Comparison of ENCODE assay signal across 15 cellular contexts in genomic region chr16:50360779-50361178, GRCh38. TPM values are rescaled to one million over a fixed set of nuclear protein-coding genes. Genes with fewer than 3 reads are reported as not detected.
DNase-seq lines count a peak whose midpoint lies in the region; ATAC-seq, FAIRE-seq and TF ChIP-seq lines count a peak whose summit lies in the region.
"Had no signal": no experiment of that assay in that cellular context is flagged by ENCODE, and none has a peak within 500 bp of the region (broad histone marks: within the 10 kb centered on the region; RNA-seq: fewer than 3 reads in every experiment).

No MANE protein-coding gene starts in this region.

- no peaks in the 10 kb centered on the region for H3K27me3 Mint-ChIP-seq in CD8-positive, alpha-beta memory T cell
- H3K27me3 Mint-ChIP-seq: stimulated activated naive CD8-positive, alpha-beta T cell treated with anti-CD3 and anti-CD28 coated beads, Interleukin-15, Interleukin-2, amounts not matched to agents 100 ng/mL and 50 ng/mL, for 24 hours had no signal

- H3K36me3 Mint-ChIP-seq in CD8-positive, alpha-beta memory T cell, result peaks cover 3 to 79% (median 25%) of the 10 kb centered on the region in 3 donors

- H3F3A ChIP-seq in Loucy (ENCODE audit: low read depth), result peaks cover 3% of the 10 kb centered on the region; the same call in 1 of the 2 replicates

- H3K27ac ChIP-seq in CD8-positive, alpha-beta memory T cell (ENCODE audit: low read depth, low read length), result no peak overlapping the region
- peak overlapping the region in 2 of 4 donors; percentile 34 to 61 for H3K27ac ChIP-seq in pancreas

- peaks cover 51 to 75% (median 73%) of the 10 kb centered on the region in 3 donors for H3K4me1 Mint-ChIP-seq in CD8-positive, alpha-beta memory T cell

- H3K9ac ChIP-seq in Loucy (ENCODE audit: low read depth, low read length, poor library complexity, severe bottlenecking) (no peak overlapping the region), endocrine pancreas (ENCODE audit: control insufficient read depth, insufficient read depth, low read length) (no peak overlapping the region)

- H3K36me3 ChIP-seq in CD8-positive, alpha-beta memory T cell (ENCODE audit: insufficient read depth, low read length), result peaks cover 23% of the 10 kb centered on the region
- peaks cover 69% of the 10 kb centered on the region for H3K36me3 ChIP-seq in Loucy (ENCODE audit: insufficient read depth, low read length)
- H3K36me3 ChIP-seq in endocrine pancreas (ENCODE audit: control insufficient read depth, insufficient read depth, low read length), result no peaks in the 10 kb centered on the region
- H3K36me3 ChIP-seq in pancreas, result no peaks in the 10 kb centered on the region

- H3K4me3 Mint-ChIP-seq in CD8-positive, alpha-beta memory T cell, result no peak overlapping the region
- H3K4me3 Mint-ChIP-seq: stimulated activated naive CD8-positive, alpha-beta T cell treated with anti-CD3 and anti-CD28 coated beads, Interleukin-15, Interleukin-2, amounts not matched to agents 100 ng/mL and 50 ng/mL, for 24 hours had no signal

- peaks cover 70% of the 10 kb centered on the region for H4K20me1 ChIP-seq in Loucy (ENCODE audit: insufficient read depth, low read length, poor library complexity, severe bottlenecking)

- POLR2A ChIA-PET in CD8-positive, alpha-beta memory T cell (lab: Charles Lee), result no interaction called here

- TF ChIP-seq CTCF in Loucy (conservative IDR thresholded peaks at IDR 0.05; ENCODE audit: low read length) (no peak), pancreas (IDR thresholded peaks at IDR 0.05) (no peak), foreskin fibroblast (IDR thresholded peaks at IDR 0.05; ENCODE audit: low read depth, low read length) (no peak)

- DNase-seq in CD8-positive, alpha-beta memory T cell, result no peak
- DNase-seq in pancreas (peak in 2 of 6 donors; percentile 30 to 31), SK-N-DZ (ENCODE audit: low spot score) (no peak), foreskin fibroblast (no peak), GM03348 (ENCODE audit: low spot score) (no peak)
- DNase-seq: Calu3; KG1; left colon; occipital lobe; RPMI8226; stimulated activated CD4-positive, alpha-beta T cell treated with anti-CD3 and anti-CD28 coated beads, Interleukin-2, amount 100 ng/mL, for 48 hours had no signal

- no peak for FAIRE-seq in pancreas (lab: Jason Lieb, UNC)

- peak overlapping the region; percentile 64 for H3K4me2 ChIP-seq in Loucy (ENCODE audit: low read depth, low read length, poor library complexity, severe bottlenecking)

- H3K9me2 ChIP-seq in Loucy (replicated peaks; ENCODE audit: low read depth, low read length), result no peaks in the 10 kb centered on the region

- H3K79me2 ChIP-seq in Loucy (ENCODE audit: insufficient read depth, low read length), result peaks cover 95% of the 10 kb centered on the region

- no peak overlapping the region for H2AFZ ChIP-seq in Loucy (ENCODE audit: low read length)

- CTCF ChIA-PET in CD8-positive, alpha-beta memory T cell (lab: Charles Lee), result interaction anchor here (0.9 to 3.2 kb wide), 10 partner anchors 11 to 446 kb away, joined by 3 to 12 read pairs (median 4); partner anchors contain the start of gene CNEP1R1

- H3K27me3 ChIP-seq in CD8-positive, alpha-beta memory T cell (ENCODE audit: insufficient read depth, low read length, poor library complexity, severe bottlenecking), result no peaks in the 10 kb centered on the region
- H3K27me3 ChIP-seq in Loucy (ENCODE audit: insufficient read depth, low read length, poor library complexity, severe bottlenecking) (no peaks in the 10 kb centered on the region), endocrine pancreas (ENCODE audit: control insufficient read depth, insufficient read depth, low read length) (no peaks in the 10 kb centered on the region), pancreas (no peaks in the 10 kb centered on the region)

- no peak overlapping the region for H3K4me3 ChIP-seq in CD8-positive, alpha-beta memory T cell (ENCODE audit: low read length)
- H3K4me3 ChIP-seq in Loucy (ENCODE audit: low read length, poor library complexity, severe bottlenecking), result no peak overlapping the region
- peak overlapping the region; percentile 37 for H3K4me3 ChIP-seq in endocrine pancreas (ENCODE audit: control insufficient read depth, insufficient read depth, low read length)
- no peak overlapping the region for H3K4me3 ChIP-seq in pancreas
- no peak overlapping the region for H3K4me3 ChIP-seq in foreskin fibroblast (ENCODE audit: low read depth in 1 of 2, low read length in 2 of 2)

- no peaks in the 10 kb centered on the region for H3K9me3 Mint-ChIP-seq in CD8-positive, alpha-beta memory T cell
- H3K9me3 Mint-ChIP-seq: stimulated activated naive CD8-positive, alpha-beta T cell treated with anti-CD3 and anti-CD28 coated beads, Interleukin-15, Interleukin-2, amounts not matched to agents 100 ng/mL and 50 ng/mL, for 24 hours had no signal

- H3K4me1 ChIP-seq in CD8-positive, alpha-beta memory T cell (ENCODE audit: insufficient read depth, low read length), result peaks cover 42% of the 10 kb centered on the region
- H3K4me1 ChIP-seq in Loucy (ENCODE audit: insufficient read depth, low read length, poor library complexity, severe bottlenecking) (peaks cover 48% of the 10 kb centered on the region), endocrine pancreas (ENCODE audit: control insufficient read depth, insufficient read depth, low read length) (peaks cover 41% of the 10 kb centered on the region), pancreas (peaks cover 9 to 21% (median 20%) of the 10 kb centered on the region in 3 donors)

- ATAC-seq in pancreas, result peak; percentile 81 to 90 (median 86)
- ATAC-seq in HG02885 (IDR thresholded peaks at IDR 0.05; ENCODE audit: poor library complexity, unreplicated experiment), result no peak
- ATAC-seq: left colon had no signal

- no peaks in the 10 kb centered on the region for H3K9me3 ChIP-seq in CD8-positive, alpha-beta memory T cell (ENCODE audit: low read length)
- H3K9me3 ChIP-seq in Loucy (ENCODE audit: insufficient read depth, low read depth, low read length), result no peaks in the 10 kb centered on the region
- no peaks in the 10 kb centered on the region for H3K9me3 ChIP-seq in endocrine pancreas (ENCODE audit: control insufficient read depth, low read length)
- no peaks in the 10 kb centered on the region for H3K9me3 ChIP-seq in pancreas

- H3K27ac Mint-ChIP-seq in CD8-positive, alpha-beta memory T cell, result peak overlapping the region in 5 of 8 donors; percentile 35 to 84 (median 50)
- H3K27ac Mint-ChIP-seq: stimulated activated naive CD8-positive, alpha-beta T cell treated with anti-CD3 and anti-CD28 coated beads, Interleukin-15, Interleukin-2, amounts not matched to agents 100 ng/mL and 50 ng/mL, for 24 hours had no signal

- intact Hi-C loops in pancreas (cut with DNase I), result no loop called here

- 19 to 22% methylated on average over 3 of the region's 3 CpGs for WGBS in pancreas, 2 donors

RNA-seq across cellular contexts. Expression of gene BRD7, which starts 8.0 kb away (rescaled TPM):
- total RNA-seq in CD8-positive, alpha-beta memory T cell, result 100 to 1,000 TPM; 101 to 103 TPM
- polyA plus RNA-seq in CD8-positive, alpha-beta memory T cell, result 55.7 TPM
- total RNA-seq in pancreas, result 10 to 100 TPM; 25.4 to 40.4 (median 32.4) TPM
- polyA plus RNA-seq in pancreas, result 10 to 100 TPM; 23.4 to 34.2 TPM
- polyA plus RNA-seq in SK-N-DZ (2014; cell fraction: cytosol; rRNA removed), result 102 TPM in 2 replicates
- 74.8 and 92.0 TPM in 2 replicates for polyA plus RNA-seq in SK-N-DZ (2014; cell fraction: nucleus; rRNA removed)
